ENCODE assay signal across 17 cellular contexts in the genomic region with DNA sequence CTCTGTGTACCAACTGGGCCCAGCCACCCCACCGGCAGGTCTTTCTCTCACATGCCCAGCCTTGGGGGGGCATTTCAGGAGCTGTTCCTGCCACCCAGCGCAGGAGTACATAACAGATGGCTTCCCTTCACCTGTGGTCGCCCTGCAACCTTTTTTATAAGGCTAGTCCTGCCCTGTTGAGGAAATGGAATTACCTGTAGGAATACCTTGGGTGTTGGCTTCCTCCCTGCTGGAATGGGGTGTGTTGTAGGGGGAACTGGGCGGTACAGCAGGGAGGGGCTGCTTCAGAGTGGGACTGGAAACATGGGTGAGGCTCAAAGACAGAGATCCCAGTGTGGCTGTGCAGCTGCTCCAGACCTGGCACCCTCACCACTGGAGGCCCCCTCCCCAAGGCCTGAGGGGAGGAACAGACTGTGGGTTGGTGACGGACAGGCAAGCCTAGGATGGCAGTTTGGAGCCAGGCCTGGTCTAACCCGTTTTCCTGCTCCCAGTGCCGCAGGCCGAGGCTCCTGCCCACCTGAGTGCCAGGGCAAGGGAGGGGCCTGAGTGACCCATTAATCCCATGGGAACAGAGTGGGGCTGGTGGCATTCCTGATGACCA. TPM values are rescaled to one million over a fixed set of nuclear protein-coding genes. Genes with fewer than 3 reads are reported as not detected.
A peak's percentile ranks its signal among the peaks of the same experiment; 100 is the strongest.
DNase-seq lines count a peak whose midpoint lies in the region; ATAC-seq, FAIRE-seq and TF ChIP-seq lines count a peak whose summit lies in the region.
"Had no signal": no experiment of that assay in that cellular context is flagged by ENCODE, and none has a peak within 500 bp of the region (broad histone marks: within the 10 kb centered on the region; RNA-seq: fewer than 3 reads in every experiment).

No MANE protein-coding gene starts in this region.

- POLR2A ChIA-PET in H1 (lab: Charles Lee; ENCODE audit: partially characterized antibody), result interaction anchor here (0.7 to 1.3 kb wide), 2 partner anchors 13 to 110 kb away, joined by 3 read pairs; no protein-coding TSS in a partner anchor
- POLR2A ChIA-PET in activated CD8-positive, alpha-beta T cell treated with anti-CD3 and anti-CD28 coated beads for 36 hours (lab: Charles Lee), result interaction anchor here (1.7 kb wide), 1 partner anchor 18 kb away, joined by 6 read pairs; no protein-coding TSS in a partner anchor

- no peak overlapping the region for H4K5ac ChIP-seq in H1 (ENCODE audit: insufficient read length, low read depth, low read length)

- H3K9me3 Mint-ChIP-seq in nephron progenitor cell, result no peaks in the 10 kb centered on the region
- no peaks in the 10 kb centered on the region for H3K9me3 Mint-ChIP-seq in activated CD8-positive, alpha-beta T cell treated with anti-CD3 and anti-CD28 coated beads for 36 hours

- ATAC-seq in activated CD8-positive, alpha-beta T cell treated with anti-CD3 and anti-CD28 coated beads for 36 hours, result no peak
- no peak for ATAC-seq in HG03196 (IDR thresholded peaks at IDR 0.05; ENCODE audit: unreplicated experiment)
- ATAC-seq: lower lobe of right lung, Panc1, psoas muscle had no signal

- H2BK120ac ChIP-seq in H1 (replicated peaks; ENCODE audit: low read depth, low read length), result no peak overlapping the region

- H3K56ac ChIP-seq in H1 (replicated peaks; ENCODE audit: insufficient read length, low read depth, low read length), result no peak overlapping the region

- TF ChIP-seq RAD21 in Ishikawa (IDR thresholded peaks at IDR 0.05; ENCODE audit: low read depth) (no peak), H1 (IDR thresholded peaks at IDR 0.05 in 1 of 2, conservative IDR thresholded peaks at IDR 0.05 in 1 of 2; ENCODE audit: low read depth in 2 of 2, low read length in 2 of 2) (no peak)

- H3K4me1 Mint-ChIP-seq in nephron progenitor cell, result peaks cover 58% of the 10 kb centered on the region
- H3K4me1 Mint-ChIP-seq in activated CD8-positive, alpha-beta T cell treated with anti-CD3 and anti-CD28 coated beads for 36 hours (ENCODE audit: low read depth), result peaks cover 33% of the 10 kb centered on the region

- no peak overlapping the region for H3K18ac ChIP-seq in H1 (ENCODE audit: extremely low read depth, low read length)

- H3K27ac ChIP-seq in BLaER1 (no peak overlapping the region), H1 (ENCODE audit: low read depth, low read length) (no peak overlapping the region)
- H3K27ac ChIP-seq: lower lobe of right lung, psoas muscle had no signal

- peak overlapping the region; percentile 41; the same call in 1 of the 2 replicates for H4K8ac ChIP-seq in H1 (ENCODE audit: extremely low read depth, insufficient read depth, low read length)

- 0 out of 2 replicates have a peak overlapping the region, but pooled peaks have one; percentile 31 for H2BK15ac ChIP-seq in H1 (ENCODE audit: low read length)

- no peak overlapping the region for H2BK5ac ChIP-seq in H1 (ENCODE audit: low read depth, low read length)

- intact Hi-C loops in activated CD8-positive, alpha-beta T cell treated with anti-CD3 and anti-CD28 coated beads for 36 hours (cut with micrococcal nuclease), result loop anchor here (2.0 kb wide), 1 partner anchor 44 kb away; the partner anchor contains the start of gene EFNA1

- TF ChIP-seq EP300 in Ishikawa (IDR thresholded peaks at IDR 0.05; ENCODE audit: borderline replicate concordance), result no peak
- no peak for TF ChIP-seq EP300 in H1 (IDR thresholded peaks at IDR 0.05; ENCODE audit: borderline replicate concordance in 1 of 2, low read depth in 2 of 2, low read length in 2 of 2)

- no peaks in the 10 kb centered on the region for H3K79me1 ChIP-seq in H1 (ENCODE audit: low read depth, low read length)

- no peak overlapping the region for H3K27ac Mint-ChIP-seq in nephron progenitor cell
- H3K27ac Mint-ChIP-seq in activated CD8-positive, alpha-beta T cell treated with anti-CD3 and anti-CD28 coated beads for 36 hours, result no peak overlapping the region

- no peak for FAIRE-seq in H1 (lab: Jason Lieb, UNC)
- FAIRE-seq: endothelial cell of umbilical vein had no signal

- CTCF ChIA-PET in H1 (lab: Charles Lee; ENCODE audit: partially characterized antibody), result interaction anchor here (1.0 to 5.5 kb wide), 8 partner anchors 12 to 179 kb away, joined by 3 to 169 read pairs (median 4); partner anchors contain the start of genes EFNA4 and KRTCAP2
- CTCF ChIA-PET in activated CD8-positive, alpha-beta T cell treated with anti-CD3 and anti-CD28 coated beads for 36 hours (lab: Charles Lee), result interaction anchor here (1.2 to 5.5 kb wide), 4 partner anchors 8 to 83 kb away, joined by 4 to 278 read pairs (median 44); partner anchors contain the start of genes ADAM15 and EFNA4

- H4K91ac ChIP-seq in H1 (replicated peaks; ENCODE audit: insufficient read length, low read length), result no peak overlapping the region

- peaks cover 89% of the 10 kb centered on the region for H3K4me1 ChIP-seq in BLaER1
- peaks cover 0 to 52% (median 29%) of the 10 kb centered on the region in 4 experiments; a peak in 6 of 7 replicates for H3K4me1 ChIP-seq in H1 (replicated peaks in 1 of 4; ENCODE audit: control insufficient read depth in 3 of 4, insufficient read depth in 4 of 4, low read length in 3 of 4)

- no peak overlapping the region for H2BK20ac ChIP-seq in H1 (ENCODE audit: low read length)

- H3K4me3 ChIP-seq in BLaER1, result peak overlapping the region; percentile 70
- H3K4me3 ChIP-seq in H1 (ENCODE audit: extremely low read depth in 1 of 4, insufficient read depth in 2 of 4, low read depth in 3 of 4, low read length in 4 of 4), result peak overlapping the region in 1 of 4 experiments; percentile 77; a peak in 1 of 8 replicates

- H3K36me3 ChIP-seq in BLaER1 (no peaks in the 10 kb centered on the region), H1 (ENCODE audit: control insufficient read depth in 2 of 4, insufficient read depth in 4 of 4, low read length in 3 of 4) (no peaks in the 10 kb centered on the region)
- H3K36me3 ChIP-seq: lower lobe of right lung had no signal

- no peak overlapping the region for H2AFZ ChIP-seq in H1 (ENCODE audit: low read length)

- no peaks in the 10 kb centered on the region for H3K79me2 ChIP-seq in H1 (ENCODE audit: control insufficient read depth in 1 of 2, insufficient read depth in 2 of 2, low read length in 2 of 2)

- no peak for TF ChIP-seq CTCF in H1 (IDR thresholded peaks at IDR 0.05; ENCODE audit: control extremely low read depth in 1 of 3, insufficient read depth in 1 of 3, low read depth in 1 of 3, low read length in 3 of 3)
- no peak for TF ChIP-seq CTCF in nephron progenitor cell (IDR thresholded peaks at IDR 0.05)
- TF ChIP-seq CTCF in activated CD8-positive, alpha-beta T cell treated with anti-CD3 and anti-CD28 coated beads for 36 hours (IDR thresholded peaks at IDR 0.05), result no peak

- H3K23ac ChIP-seq in H1 (ENCODE audit: insufficient read length), result no peak overlapping the region

- H3K27me3 ChIP-seq in BLaER1 (peaks cover 53% of the 10 kb centered on the region), H1 (replicated peaks in 1 of 4; ENCODE audit: control insufficient read depth in 3 of 4, extremely low read depth in 1 of 4, insufficient read depth in 3 of 4, low read length in 3 of 4) (peaks cover 49 to 60% (median 57%) of the 10 kb centered on the region in 4 experiments)

- H3K4me3 Mint-ChIP-seq in nephron progenitor cell, result peak overlapping the region; percentile 58
- no peak overlapping the region for H3K4me3 Mint-ChIP-seq in activated CD8-positive, alpha-beta T cell treated with anti-CD3 and anti-CD28 coated beads for 36 hours

- 0 out of 2 replicates have a peak overlapping the region, but pooled peaks have one; percentile 9 for H2AK5ac ChIP-seq in H1 (ENCODE audit: low read depth, low read length)

- H4K20me1 ChIP-seq in BLaER1 (peaks cover 58% of the 10 kb centered on the region), H1 (replicated peaks in 1 of 2; ENCODE audit: control insufficient read depth in 1 of 2, insufficient read depth in 2 of 2, low read length in 2 of 2) (peaks cover 0 to 15% of the 10 kb centered on the region in 2 experiments)

- H3K9me3 ChIP-seq in BLaER1 (no peaks in the 10 kb centered on the region), H1 (ENCODE audit: insufficient read depth in 2 of 2, low read depth in 1 of 2, low read length in 1 of 2) (no peaks in the 10 kb centered on the region)
- H3K9me3 ChIP-seq: lower lobe of right lung, psoas muscle had no signal

- peaks cover 9% of the 10 kb centered on the region for H3K36me3 Mint-ChIP-seq in nephron progenitor cell (ENCODE audit: low read depth)
- no peaks in the 10 kb centered on the region for H3K36me3 Mint-ChIP-seq in activated CD8-positive, alpha-beta T cell treated with anti-CD3 and anti-CD28 coated beads for 36 hours (ENCODE audit: low read depth)

- WGBS in H1 (ENCODE audit: extremely low coverage in 1 of 2, insufficient coverage in 1 of 2, insufficient read length in 1 of 2, insufficient replicate concordance in 2 of 2, low coverage in 1 of 2, low lambda C conversion rate in 2 of 2, missing lambda C conversion rate in 1 of 2), 2 experiments, result 45% methylated on average over 8 of the region's 8 CpGs; no CpG with 5 or more reads in 1 of the 2 experiments

- no peak for TF ChIP-seq POLR2A in H1 (IDR thresholded peaks at IDR 0.05; ENCODE audit: control extremely low read depth in 1 of 2, low read depth in 2 of 2, low read length in 2 of 2)

- no peak overlapping the region for H3K14ac ChIP-seq in H1 (ENCODE audit: insufficient read length)

- peaks cover 21% of the 10 kb centered on the region; the same call in 1 of the 2 replicates for H3K23me2 ChIP-seq in H1 (ENCODE audit: low read depth, low read length)

- H2BK12ac ChIP-seq in H1 (ENCODE audit: low read depth, low read length), result peak overlapping the region; percentile 81; the same call in 1 of the 2 replicates

- H3K4me2 ChIP-seq in BLaER1, result peak overlapping the region; percentile 100
- peak overlapping the region; percentile 93 to 95; a peak in 2 of 4 replicates for H3K4me2 ChIP-seq in H1 (ENCODE audit: insufficient read depth in 1 of 2, low read depth in 2 of 2, low read length in 2 of 2)

- H3K4ac ChIP-seq in H1 (replicated peaks; ENCODE audit: insufficient read length, low read depth, low read length), result no peak overlapping the region

- H3K9ac ChIP-seq in BLaER1, result no peak overlapping the region
- no peak overlapping the region for H3K9ac ChIP-seq in H1 (replicated peaks in 1 of 4; ENCODE audit: extremely low read depth in 1 of 4, low read depth in 3 of 4, low read length in 3 of 4)

- H3K27me3 Mint-ChIP-seq in nephron progenitor cell (ENCODE audit: low read depth, poor library complexity), result peaks cover 11% of the 10 kb centered on the region
- H3K27me3 Mint-ChIP-seq in activated CD8-positive, alpha-beta T cell treated with anti-CD3 and anti-CD28 coated beads for 36 hours, result peaks cover 44% of the 10 kb centered on the region

- DNase-seq in H1 (ENCODE audit: low read depth in 1 of 2, low spot score in 2 of 2), result no peak
- no peak for DNase-seq in nephron progenitor cell
- DNase-seq in NCI-H146 treated with DMSO at 0.1 percent for 48 hours (lab: John Stamatoyannopoulos, UW; ENCODE audit: unreplicated experiment), result no peak
- no peak for DNase-seq in activated naive CD4-positive, alpha-beta T cell treated with Interleukin-2 at 50 U/mL for 16 hours
- DNase-seq in activated CD8-positive, alpha-beta T cell treated with anti-CD3 and anti-CD28 coated beads for 36 hours, result no peak
- DNase-seq: GOT3; lower lobe of right lung; NCI-H446; psoas muscle; stimulated activated CD4-positive, alpha-beta T cell treated with anti-CD3 and anti-CD28 coated beads, Interleukin-1b, Interleukin-23, amount 100 ng/mL, for 48 hours had no signal

RNA-seq across cellular contexts. Expression of gene EFNA3, which starts 4.4 kb away (rescaled TPM):
- total RNA-seq in H1 (2021; fragmentation: NEBNext Ultra II Directional; extraction: Animal tissue kit (Norgen Biotek cat#: 25700)), result 10.8 and 11.6 TPM in 2 replicates
- polyA plus RNA-seq in H1 (2011; rRNA removed), result 13.8 and 18.7 TPM in 2 replicates
- 9.6 TPM for polyA plus RNA-seq in H1 (2011; cell fraction: cytosol; rRNA removed)
- 14.5 TPM for polyA plus RNA-seq in H1 (2011; cell fraction: nucleus; rRNA removed)
- polyA plus RNA-seq in H1 (2012, experiment 1 of 2), result 7.9 to 16.6 TPM (median 13.5 TPM) in 4 replicates
- 13.4 TPM for polyA plus RNA-seq in H1 (2012, experiment 2 of 2)
- 11.6 TPM for polyA plus RNA-seq in H1 (2013, experiment 1 of 2)
- polyA plus RNA-seq in H1 (2013, experiment 2 of 2), result 10.9 TPM
- 5.2 and 7.7 TPM in 2 replicates for polyA minus RNA-seq in H1 (2011; rRNA and poly(A)+ RNA removed)
- 2.1 TPM for polyA minus RNA-seq in H1 (2011; cell fraction: cytosol; rRNA and poly(A)+ RNA removed)
- 5.4 TPM for polyA minus RNA-seq in H1 (2011; cell fraction: nucleus; rRNA and poly(A)+ RNA removed)
- total RNA-seq in activated CD8-positive, alpha-beta T cell treated with anti-CD3 and anti-CD28 coated beads for 36 hours, result 1 to 10 TPM; 5.1 to 8.6 TPM

RNA-seq across cellular contexts. Expression of gene EFNA4, which starts 19.5 kb away (rescaled TPM):
- 18.5 and 21.9 TPM in 2 replicates for total RNA-seq in H1 (2021; fragmentation: NEBNext Ultra II Directional; extraction: Animal tissue kit (Norgen Biotek cat#: 25700))
- polyA plus RNA-seq in H1 (2011; rRNA removed), result 23.2 and 23.9 TPM in 2 replicates
- polyA plus RNA-seq in H1 (2011; cell fraction: cytosol; rRNA removed), result 21.9 TPM
- polyA plus RNA-seq in H1 (2011; cell fraction: nucleus; rRNA removed), result 30.6 TPM
- 19.2 to 24.8 TPM (median 23.5 TPM) in 4 replicates for polyA plus RNA-seq in H1 (2012, experiment 1 of 2)
- 37.0 TPM for polyA plus RNA-seq in H1 (2012, experiment 2 of 2)
- polyA plus RNA-seq in H1 (2013, experiment 1 of 2), result 27.7 TPM
- 31.5 TPM for polyA plus RNA-seq in H1 (2013, experiment 2 of 2)
- 13.4 and 16.4 TPM in 2 replicates for polyA minus RNA-seq in H1 (2011; rRNA and poly(A)+ RNA removed)
- polyA minus RNA-seq in H1 (2011; cell fraction: cytosol; rRNA and poly(A)+ RNA removed), result 10.6 TPM
- polyA minus RNA-seq in H1 (2011; cell fraction: nucleus; rRNA and poly(A)+ RNA removed), result 8.8 TPM
- total RNA-seq in activated CD8-positive, alpha-beta T cell treated with anti-CD3 and anti-CD28 coated beads for 36 hours, result 1 to 10 TPM; 7.1 to 7.8 TPM

RNA-seq across cellular contexts. Expression of gene ADAM15, which starts 31.9 kb away (rescaled TPM):
- total RNA-seq in H1 (2021; fragmentation: NEBNext Ultra II Directional; extraction: Animal tissue kit (Norgen Biotek cat#: 25700)), result 32.2 and 32.9 TPM in 2 replicates
- 37.6 and 51.2 TPM in 2 replicates for polyA plus RNA-seq in H1 (2011; rRNA removed)
- 30.7 TPM for polyA plus RNA-seq in H1 (2011; cell fraction: cytosol; rRNA removed)
- polyA plus RNA-seq in H1 (2011; cell fraction: nucleus; rRNA removed), result 105 TPM
- 19.9 to 42.2 TPM (median 37.8 TPM) in 4 replicates for polyA plus RNA-seq in H1 (2012, experiment 1 of 2)
- polyA plus RNA-seq in H1 (2012, experiment 2 of 2), result 40.9 TPM
- polyA plus RNA-seq in H1 (2013, experiment 1 of 2), result 29.2 TPM
- 29.2 TPM for polyA plus RNA-seq in H1 (2013, experiment 2 of 2)
- polyA minus RNA-seq in H1 (2011; rRNA and poly(A)+ RNA removed), result 40.1 and 41.1 TPM in 2 replicates
- 45.4 TPM for polyA minus RNA-seq in H1 (2011; cell fraction: cytosol; rRNA and poly(A)+ RNA removed)
- polyA minus RNA-seq in H1 (2011; cell fraction: nucleus; rRNA and poly(A)+ RNA removed), result 30.4 TPM
- total RNA-seq in activated CD8-positive, alpha-beta T cell treated with anti-CD3 and anti-CD28 coated beads for 36 hours, result 10 to 100 TPM; 36.4 to 37.2 TPM

RNA-seq across cellular contexts. Expression of gene EFNA1, which starts 44.6 kb away (rescaled TPM):
- total RNA-seq in H1 (2021; fragmentation: NEBNext Ultra II Directional; extraction: Animal tissue kit (Norgen Biotek cat#: 25700)), result 4.0 and 4.9 TPM in 2 replicates
- polyA plus RNA-seq in H1 (2011; rRNA removed), result 11.8 and 14.6 TPM in 2 replicates
- polyA plus RNA-seq in H1 (2011; cell fraction: cytosol; rRNA removed), result 12.1 TPM
- polyA plus RNA-seq in H1 (2011; cell fraction: nucleus; rRNA removed), result 8.9 TPM
- 5.4 to 7.8 TPM (median 6.7 TPM) in 4 replicates for polyA plus RNA-seq in H1 (2012, experiment 1 of 2)
- polyA plus RNA-seq in H1 (2012, experiment 2 of 2), result 4.6 TPM
- 3.8 TPM for polyA plus RNA-seq in H1 (2013, experiment 1 of 2)
- 4.2 TPM for polyA plus RNA-seq in H1 (2013, experiment 2 of 2)
- 7.3 and 12.6 TPM in 2 replicates for polyA minus RNA-seq in H1 (2011; rRNA and poly(A)+ RNA removed)
- 13.0 TPM for polyA minus RNA-seq in H1 (2011; cell fraction: cytosol; rRNA and poly(A)+ RNA removed)
- polyA minus RNA-seq in H1 (2011; cell fraction: nucleus; rRNA and poly(A)+ RNA removed), result 9.7 TPM
- total RNA-seq in activated CD8-positive, alpha-beta T cell treated with anti-CD3 and anti-CD28 coated beads for 36 hours, result under 1 TPM; 0.59 to 0.60 TPM
- total RNA-seq: T-helper 1 cell treated with Interleukin-12 subunit alpha and Interleukin-12 subunit beta and Interleukin-4 antibody, amounts not matched to agents 30 ng/mL and 1 ng/mL, for 36 hours had no signal

RNA-seq across cellular contexts. Expression of gene DCST1, which starts 49.4 kb away (rescaled TPM):
- not detected in 2 replicates for total RNA-seq in H1 (2021; fragmentation: NEBNext Ultra II Directional; extraction: Animal tissue kit (Norgen Biotek cat#: 25700))
- 0.03 TPM in 1 of 2 replicates, not detected in the other for polyA plus RNA-seq in H1 (2011; rRNA removed)
- polyA plus RNA-seq in H1 (2011; cell fraction: cytosol; rRNA removed), result not detected
- polyA plus RNA-seq in H1 (2011; cell fraction: nucleus; rRNA removed), result 0.24 TPM
- polyA plus RNA-seq in H1 (2012, experiment 1 of 2), result 0.08 TPM in 1 of 4 replicates, not detected in the others
- polyA plus RNA-seq in H1 (2012, experiment 2 of 2), result not detected
- 0.06 TPM for polyA plus RNA-seq in H1 (2013, experiment 1 of 2)
- polyA plus RNA-seq in H1 (2013, experiment 2 of 2), result not detected
- polyA minus RNA-seq in H1 (2011; rRNA and poly(A)+ RNA removed), result not detected in 2 replicates
- polyA minus RNA-seq in H1 (2011; cell fraction: cytosol; rRNA and poly(A)+ RNA removed), result not detected
- polyA minus RNA-seq in H1 (2011; cell fraction: nucleus; rRNA and poly(A)+ RNA removed), result not detected
- total RNA-seq in activated CD8-positive, alpha-beta T cell treated with anti-CD3 and anti-CD28 coated beads for 36 hours, result not detected
- total RNA-seq: endothelial cell of umbilical vein; lower lobe of right lung; T-helper 1 cell treated with Interleukin-12 subunit alpha and Interleukin-12 subunit beta and Interleukin-4 antibody, amounts not matched to agents 30 ng/mL and 1 ng/mL, for 36 hours; urinary bladder had no signal
- polyA plus RNA-seq: endothelial cell of umbilical vein, psoas muscle, urinary bladder had no signal
